ENCODE assay signal across 21 cellular contexts in genomic region chr7:117630501-117630900, GRCh38.
DNase-seq lines count a peak whose midpoint lies in the region; ATAC-seq and TF ChIP-seq lines count a peak whose summit lies in the region.
"Had no signal": no experiment of that assay in that cellular context is flagged by ENCODE, and none has a peak within 500 bp of the region (broad histone marks: within the 10 kb centered on the region; RNA-seq: fewer than 3 reads in every experiment).

No MANE protein-coding gene starts in this region.

- TF ChIP-seq CTCF in HEK293 (tag by site-specific recombination; IDR thresholded peaks at IDR 0.05) = no peak

- DNase-seq in DMS153 (lab: John Stamatoyannopoulos, UW) (peak; percentile 9), DMS153 treated with DMSO at 0.1 percent for 48 hours (lab: John Stamatoyannopoulos, UW; ENCODE audit: unreplicated experiment) (no peak), SJCRH30 (peak; percentile 17 to 24), left colon (no peak), NCI-H2196 treated with DMSO at 0.1 percent for 48 hours (lab: John Stamatoyannopoulos, UW; ENCODE audit: unreplicated experiment) (no peak), NCI-H187 (lab: John Stamatoyannopoulos, UW) (no peak), T-helper 17 cell (no peak)
- DNase-seq: 8988T; activated CD4-positive, alpha-beta T cell treated with anti-CD3 and anti-CD28 coated beads for 1 hour; activated CD8-positive, alpha-beta memory T cell treated with anti-CD3 and anti-CD28 coated beads, Interleukin-2, amount 50 U/mL, for 48 hours; activated naive CD4-positive, alpha-beta T cell; brain microvascular endothelial cell; C1 segment of cervical spinal cord; NCI-H1930; NCI-H774; tibial artery had no signal

- POLR2A ChIA-PET in HEK293 (lab: Yijun Ruan, JAX) = no interaction called here

- H3K27me3 Mint-ChIP-seq in T-helper 17 cell = no peaks in the 10 kb centered on the region
- H3K27me3 Mint-ChIP-seq: dendritic cell treated with granulocyte-macrophage colony-stimulating factor and Interleukin-4, amounts not matched to agents 40 ng/mL and 50 ng/mL, for 4 days had no signal

- H3K4me3 Mint-ChIP-seq in T-helper 17 cell = no peak overlapping the region
- H3K4me3 Mint-ChIP-seq: dendritic cell treated with granulocyte-macrophage colony-stimulating factor and Interleukin-4, amounts not matched to agents 40 ng/mL and 50 ng/mL, for 4 days had no signal

- no peak overlapping the region for H3K27ac Mint-ChIP-seq in T-helper 17 cell
- H3K27ac Mint-ChIP-seq: dendritic cell treated with granulocyte-macrophage colony-stimulating factor and Interleukin-4, amounts not matched to agents 40 ng/mL and 50 ng/mL, for 4 days had no signal

- peaks cover 4% of the 10 kb centered on the region; the same call in 1 of the 2 replicates for H3K27me3 ChIP-seq in SJCRH30
- H3K27me3 ChIP-seq: brain microvascular endothelial cell, hepatocyte, tibial artery had no signal

- no peaks in the 10 kb centered on the region for H3K4me1 Mint-ChIP-seq in T-helper 17 cell

- H3K36me3 ChIP-seq in HEK293 (ENCODE audit: control insufficient read depth in 2 of 2, insufficient read depth in 1 of 2, low read length in 2 of 2) (no peaks in the 10 kb centered on the region), SJCRH30 (no peaks in the 10 kb centered on the region)
- H3K36me3 ChIP-seq: brain microvascular endothelial cell, tibial artery had no signal

- no peaks in the 10 kb centered on the region for H3K4me1 ChIP-seq in HEK293 (ENCODE audit: control insufficient read depth, insufficient read depth, low read length)
- H3K4me1 ChIP-seq in SJCRH30 = no peaks in the 10 kb centered on the region
- H3K4me1 ChIP-seq: tibial artery had no signal

- ATAC-seq in left colon = peak; percentile 25
- ATAC-seq in T-helper 17 cell = no peak
- ATAC-seq: left lobe of liver had no signal

- CTCF ChIA-PET in HEK293 (lab: Yijun Ruan, JAX) = no interaction called here

- H3K9me3 ChIP-seq in HEK293 (ENCODE audit: control insufficient read depth, insufficient read depth, low read depth, low read length) = no peaks in the 10 kb centered on the region
- no peaks in the 10 kb centered on the region for H3K9me3 ChIP-seq in SJCRH30 (replicated peaks)
- no peaks in the 10 kb centered on the region for H3K9me3 ChIP-seq in T-helper 17 cell (ENCODE audit: control insufficient read depth, low read length, poor library complexity, severe bottlenecking)
- H3K9me3 ChIP-seq: tibial artery had no signal

- H3K4me3 ChIP-seq in HEK293 (ENCODE audit: low read depth, low read length) (no peak overlapping the region), SJCRH30 (no peak overlapping the region)
- H3K4me3 ChIP-seq: hepatocyte, skin epidermis, tibial artery had no signal

- H3K27ac ChIP-seq in HEK293 (ENCODE audit: extremely low read depth, low read depth, low read length) (no peak overlapping the region; the same call in 1 of the 2 replicates), SJCRH30 (no peak overlapping the region)
- H3K27ac ChIP-seq: brain microvascular endothelial cell, hepatocyte, skin epidermis, tibial artery had no signal

- H3K36me3 Mint-ChIP-seq in T-helper 17 cell (ENCODE audit: low read depth) = no peaks in the 10 kb centered on the region

- intact Hi-C loops in left colon (cut with DNase I, micrococcal nuclease) = no loop called here

TF ChIP-seq in HEK293, 187 proteins besides CTCF, POLR2A, EP300 and RAD21:
- TF ChIP-seq ZNF394 (tag by site-specific recombination; IDR thresholded peaks at IDR 0.05; ENCODE audit: borderline replicate concordance) = 0 out of 2 replicates have a peak, but pooled peaks have one; percentile 26
- no peak for TF ChIP-seq KLF16 (tag by site-specific recombination; IDR thresholded peaks at IDR 0.05)

Comparison
In these comparisons a context has a peak if more than half of its experiments do, and no peak if none do; other contexts are left out.
1. DNase-seq: peak in DMS153 (single experiment) and SJCRH30 (2 of 2); none in DMS153 treated with DMSO at 0.1 percent for 48 hours (single experiment), left colon (0 of 2), NCI-H2196 treated with DMSO at 0.1 percent for 48 hours (single experiment), NCI-H187 (0 of 2) and T-helper 17 cell (0 of 3).